In the genomic region with DNA sequence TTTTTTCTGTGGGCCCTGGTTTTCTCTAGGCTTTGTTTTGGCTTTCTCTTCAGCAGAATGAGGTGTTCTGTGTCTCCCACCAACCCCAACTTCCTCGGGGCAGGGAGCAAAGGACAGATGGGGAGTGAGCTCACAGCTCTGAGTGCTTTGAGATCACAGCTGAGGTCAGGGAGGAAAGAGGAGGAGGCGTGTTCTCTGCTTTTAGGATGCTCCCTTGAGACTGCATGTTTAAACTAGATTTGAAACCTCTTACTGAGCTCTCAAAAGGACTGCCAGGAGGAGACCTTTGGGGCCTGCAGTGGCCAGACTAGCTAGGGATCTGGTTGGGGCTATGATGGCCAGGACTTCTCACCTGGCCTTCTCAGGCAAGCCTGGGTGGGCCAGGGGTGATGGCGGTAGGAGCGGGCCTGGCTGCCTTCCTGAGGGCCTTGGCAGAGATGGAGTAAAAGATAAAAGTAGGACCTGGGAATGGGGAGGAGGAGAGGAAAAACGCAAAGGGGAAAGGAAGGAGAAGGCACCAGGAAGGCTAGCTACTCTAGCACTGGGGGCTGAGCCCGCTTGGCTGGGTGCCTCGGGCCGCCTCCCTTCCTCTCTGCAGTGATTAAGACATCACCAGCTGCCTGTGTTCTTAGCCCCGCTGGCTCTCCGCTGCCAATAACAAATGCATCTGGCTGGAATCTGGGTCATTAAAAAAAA, we compare ENCODE assay signal across 10 cellular contexts.
DNase-seq lines count a peak whose midpoint lies in the region; ATAC-seq and FAIRE-seq lines count a peak whose summit lies in the region.
"Had no signal": no experiment of that assay in that cellular context is flagged by ENCODE, and none has a peak within 500 bp of the region (broad histone marks: within the 10 kb centered on the region; RNA-seq: fewer than 3 reads in every experiment).

No MANE protein-coding gene starts in this region.

- ATAC-seq in activated CD8-positive, alpha-beta T cell treated with anti-CD3 and anti-CD28 coated beads, Interleukin-2, amount 10 ng/mL, durations not matched to agents 7 days and 5 days, result no peak
- ATAC-seq in GM21381 (IDR thresholded peaks at IDR 0.05; ENCODE audit: unreplicated experiment), result no peak

- H3K27ac ChIP-seq in angular gyrus (ENCODE audit: low read depth, low read length), result peak overlapping the region; percentile 70
- H3K27ac ChIP-seq: 22Rv1 had no signal

- no peaks in the 10 kb centered on the region for H3K27me3 Mint-ChIP-seq in activated CD8-positive, alpha-beta T cell treated with anti-CD3 and anti-CD28 coated beads, Interleukin-2, amount 10 ng/mL, durations not matched to agents 7 days and 5 days (ENCODE audit: low read depth)

- H3K36me3 Mint-ChIP-seq in activated CD8-positive, alpha-beta T cell treated with anti-CD3 and anti-CD28 coated beads, Interleukin-2, amount 10 ng/mL, durations not matched to agents 7 days and 5 days (ENCODE audit: low read depth), result no peaks in the 10 kb centered on the region
- H3K36me3 Mint-ChIP-seq: activated naive CD8-positive, alpha-beta T cell treated with anti-CD3 and anti-CD28 coated beads, Interleukin-2, amount 10 ng/mL, durations not matched to agents 7 days and 5 days had no signal

- FAIRE-seq in urothelium cell line (lab: Jason Lieb, UNC), result peak; percentile 53

- H3K9me3 Mint-ChIP-seq in activated CD8-positive, alpha-beta T cell treated with anti-CD3 and anti-CD28 coated beads, Interleukin-2, amount 10 ng/mL, durations not matched to agents 7 days and 5 days (ENCODE audit: insufficient read depth), result no peaks in the 10 kb centered on the region
- H3K9me3 Mint-ChIP-seq: activated naive CD8-positive, alpha-beta T cell treated with anti-CD3 and anti-CD28 coated beads, Interleukin-2, amount 10 ng/mL, durations not matched to agents 7 days and 5 days had no signal

- no peak overlapping the region for H3K27ac Mint-ChIP-seq in activated CD8-positive, alpha-beta T cell treated with anti-CD3 and anti-CD28 coated beads, Interleukin-2, amount 10 ng/mL, durations not matched to agents 7 days and 5 days
- H3K27ac Mint-ChIP-seq: activated naive CD8-positive, alpha-beta T cell treated with anti-CD3 and anti-CD28 coated beads, Interleukin-2, amount 10 ng/mL, durations not matched to agents 7 days and 5 days had no signal

- POLR2A ChIA-PET in activated CD8-positive, alpha-beta T cell treated with anti-CD3 and anti-CD28 coated beads, Interleukin-2, amount 10 ng/mL, durations not matched to agents 7 days and 5 days (lab: Charles Lee), result no interaction called here

- H3K4me1 Mint-ChIP-seq in activated CD8-positive, alpha-beta T cell treated with anti-CD3 and anti-CD28 coated beads, Interleukin-2, amount 10 ng/mL, durations not matched to agents 7 days and 5 days (ENCODE audit: low read depth), result no peaks in the 10 kb centered on the region

- CTCF ChIA-PET in activated CD8-positive, alpha-beta T cell treated with anti-CD3 and anti-CD28 coated beads, Interleukin-2, amount 10 ng/mL, durations not matched to agents 7 days and 5 days (lab: Charles Lee), result interaction anchor here (0.9 to 1.4 kb wide), 3 partner anchors 10 to 83 kb away, joined by 3 read pairs; no protein-coding TSS in a partner anchor

- H3K4me3 Mint-ChIP-seq in activated CD8-positive, alpha-beta T cell treated with anti-CD3 and anti-CD28 coated beads, Interleukin-2, amount 10 ng/mL, durations not matched to agents 7 days and 5 days, result no peak overlapping the region
- H3K4me3 Mint-ChIP-seq: activated naive CD8-positive, alpha-beta T cell treated with anti-CD3 and anti-CD28 coated beads, Interleukin-2, amount 10 ng/mL, durations not matched to agents 7 days and 5 days had no signal

- DNase-seq in NCI-H1417 (lab: John Stamatoyannopoulos, UW), result peak; percentile 75 to 86 (median 75)
- no peak for DNase-seq in NCI-H1417 treated with DMSO at 0.1 percent for 48 hours (lab: John Stamatoyannopoulos, UW)
- peak; percentile 50 for DNase-seq in kidney tubule cell (ENCODE audit: low spot score)
- DNase-seq in urothelium cell line (ENCODE audit: low spot score), result peak; percentile 89
- no peak for DNase-seq in DMS53 (lab: John Stamatoyannopoulos, UW)
- no peak for DNase-seq in activated CD8-positive, alpha-beta T cell treated with anti-CD3 and anti-CD28 coated beads, Interleukin-2, amount 10 ng/mL, durations not matched to agents 7 days and 5 days
- DNase-seq: activated naive CD8-positive, alpha-beta T cell treated with anti-CD3 and anti-CD28 coated beads, Interleukin-2, amount 10 ng/mL, durations not matched to agents 7 days and 5 days had no signal

Comparison
In these comparisons a context has a peak if more than half of its experiments do, and no peak if none do; other contexts are left out.
1. DNase-seq: peak in NCI-H1417 (3 of 3), kidney tubule cell (single experiment) and urothelium cell line (single experiment); none in NCI-H1417 treated with DMSO at 0.1 percent for 48 hours (single experiment), DMS53 (single experiment) and activated CD8-positive, alpha-beta T cell treated with anti-CD3 and anti-CD28 coated beads, Interleukin-2, amount 10 ng/mL, durations not matched to agents 7 days and 5 days (single experiment).